In the genomic region with DNA sequence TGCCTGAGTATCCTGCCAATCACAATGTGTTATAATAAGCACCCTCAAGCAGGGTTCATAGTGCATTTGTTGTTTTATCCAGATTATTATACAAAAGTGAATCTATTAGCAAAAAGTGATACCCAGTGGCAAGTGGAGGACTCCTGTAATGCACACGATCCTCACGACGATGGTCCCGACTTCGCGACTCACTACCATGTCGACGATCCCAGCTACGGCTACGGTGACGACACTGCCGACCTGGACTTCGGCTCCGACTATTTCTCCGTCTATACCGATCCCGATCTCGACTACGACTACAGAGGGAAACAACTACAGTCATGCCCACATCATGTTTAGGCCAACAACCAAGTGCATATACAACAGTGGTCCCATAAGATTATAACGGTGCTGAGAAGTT, we compare ENCODE assay signal across 1 cellular context.
TF ChIP-seq lines count a peak whose summit lies in the region.

No MANE protein-coding gene starts in this region.

TF ChIP-seq in HepG2, 621 proteins besides CTCF, POLR2A, EP300 and RAD21:
- TF ChIP-seq ZNF768 (CRISPR knock-in tag; IDR thresholded peaks at IDR 0.05): no peak
- TF ChIP-seq KMT2A (CRISPR knock-in tag; IDR thresholded peaks at IDR 0.05): no peak
- TF ChIP-seq SIN3B (IDR thresholded peaks at IDR 0.05; ENCODE audit: low read length): no peak
- no peak for TF ChIP-seq ATF1 (CRISPR knock-in tag; IDR thresholded peaks at IDR 0.05)
- TF ChIP-seq, protein P1, sequence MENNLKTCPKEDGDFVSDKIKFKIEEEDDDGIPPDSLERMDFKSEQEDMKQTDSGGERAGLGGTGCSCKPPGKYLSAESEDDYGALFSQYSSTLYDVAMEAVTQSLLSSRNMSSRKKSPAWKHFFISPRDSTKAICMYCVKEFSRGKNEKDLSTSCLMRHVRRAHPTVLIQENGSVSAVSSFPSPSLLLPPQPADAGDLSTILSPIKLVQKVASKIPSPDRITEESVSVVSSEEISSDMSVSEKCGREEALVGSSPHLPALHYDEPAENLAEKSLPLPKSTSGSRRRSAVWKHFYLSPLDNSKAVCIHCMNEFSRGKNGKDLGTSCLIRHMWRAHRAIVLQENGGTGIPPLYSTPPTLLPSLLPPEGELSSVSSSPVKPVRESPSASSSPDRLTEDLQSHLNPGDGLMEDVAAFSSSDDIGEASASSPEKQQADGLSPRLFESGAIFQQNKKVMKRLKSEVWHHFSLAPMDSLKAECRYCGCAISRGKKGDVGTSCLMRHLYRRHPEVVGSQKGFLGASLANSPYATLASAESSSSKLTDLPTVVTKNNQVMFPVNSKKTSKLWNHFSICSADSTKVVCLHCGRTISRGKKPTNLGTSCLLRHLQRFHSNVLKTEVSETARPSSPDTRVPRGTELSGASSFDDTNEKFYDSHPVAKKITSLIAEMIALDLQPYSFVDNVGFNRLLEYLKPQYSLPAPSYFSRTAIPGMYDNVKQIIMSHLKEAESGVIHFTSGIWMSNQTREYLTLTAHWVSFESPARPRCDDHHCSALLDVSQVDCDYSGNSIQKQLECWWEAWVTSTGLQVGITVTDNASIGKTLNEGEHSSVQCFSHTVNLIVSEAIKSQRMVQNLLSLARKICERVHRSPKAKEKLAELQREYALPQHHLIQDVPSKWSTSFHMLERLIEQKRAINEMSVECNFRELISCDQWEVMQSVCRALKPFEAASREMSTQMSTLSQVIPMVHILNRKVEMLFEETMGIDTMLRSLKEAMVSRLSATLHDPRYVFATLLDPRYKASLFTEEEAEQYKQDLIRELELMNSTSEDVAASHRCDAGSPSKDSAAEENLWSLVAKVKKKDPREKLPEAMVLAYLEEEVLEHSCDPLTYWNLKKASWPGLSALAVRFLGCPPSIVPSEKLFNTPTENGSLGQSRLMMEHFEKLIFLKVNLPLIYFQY (CRISPR knock-in tag; IDR thresholded peaks at IDR 0.05; ENCODE audit: borderline replicate concordance): no peak
- TF ChIP-seq, protein P2, sequence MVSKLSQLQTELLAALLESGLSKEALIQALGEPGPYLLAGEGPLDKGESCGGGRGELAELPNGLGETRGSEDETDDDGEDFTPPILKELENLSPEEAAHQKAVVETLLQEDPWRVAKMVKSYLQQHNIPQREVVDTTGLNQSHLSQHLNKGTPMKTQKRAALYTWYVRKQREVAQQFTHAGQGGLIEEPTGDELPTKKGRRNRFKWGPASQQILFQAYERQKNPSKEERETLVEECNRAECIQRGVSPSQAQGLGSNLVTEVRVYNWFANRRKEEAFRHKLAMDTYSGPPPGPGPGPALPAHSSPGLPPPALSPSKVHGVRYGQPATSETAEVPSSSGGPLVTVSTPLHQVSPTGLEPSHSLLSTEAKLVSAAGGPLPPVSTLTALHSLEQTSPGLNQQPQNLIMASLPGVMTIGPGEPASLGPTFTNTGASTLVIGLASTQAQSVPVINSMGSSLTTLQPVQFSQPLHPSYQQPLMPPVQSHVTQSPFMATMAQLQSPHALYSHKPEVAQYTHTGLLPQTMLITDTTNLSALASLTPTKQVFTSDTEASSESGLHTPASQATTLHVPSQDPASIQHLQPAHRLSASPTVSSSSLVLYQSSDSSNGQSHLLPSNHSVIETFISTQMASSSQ (IDR thresholded peaks at IDR 0.05; ENCODE audit: low read depth): no peak
- TF ChIP-seq, protein P2 (CRISPR knock-in tag; IDR thresholded peaks at IDR 0.05; ENCODE audit: borderline replicate concordance): 0 out of 2 replicates have a peak, but pooled peaks have one; percentile 19
- TF ChIP-seq NCOA2 (CRISPR knock-in tag; IDR thresholded peaks at IDR 0.05): no peak
- 0 out of 2 replicates have a peak, but pooled peaks have one; percentile 63 for TF ChIP-seq PAX8 (CRISPR knock-in tag; IDR thresholded peaks at IDR 0.05; ENCODE audit: borderline replicate concordance)
- TF ChIP-seq, protein P3, sequence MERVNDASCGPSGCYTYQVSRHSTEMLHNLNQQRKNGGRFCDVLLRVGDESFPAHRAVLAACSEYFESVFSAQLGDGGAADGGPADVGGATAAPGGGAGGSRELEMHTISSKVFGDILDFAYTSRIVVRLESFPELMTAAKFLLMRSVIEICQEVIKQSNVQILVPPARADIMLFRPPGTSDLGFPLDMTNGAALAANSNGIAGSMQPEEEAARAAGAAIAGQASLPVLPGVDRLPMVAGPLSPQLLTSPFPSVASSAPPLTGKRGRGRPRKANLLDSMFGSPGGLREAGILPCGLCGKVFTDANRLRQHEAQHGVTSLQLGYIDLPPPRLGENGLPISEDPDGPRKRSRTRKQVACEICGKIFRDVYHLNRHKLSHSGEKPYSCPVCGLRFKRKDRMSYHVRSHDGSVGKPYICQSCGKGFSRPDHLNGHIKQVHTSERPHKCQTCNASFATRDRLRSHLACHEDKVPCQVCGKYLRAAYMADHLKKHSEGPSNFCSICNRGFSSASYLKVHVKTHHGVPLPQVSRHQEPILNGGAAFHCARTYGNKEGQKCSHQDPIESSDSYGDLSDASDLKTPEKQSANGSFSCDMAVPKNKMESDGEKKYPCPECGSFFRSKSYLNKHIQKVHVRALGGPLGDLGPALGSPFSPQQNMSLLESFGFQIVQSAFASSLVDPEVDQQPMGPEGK (CRISPR knock-in tag; IDR thresholded peaks at IDR 0.05): no peak
- TF ChIP-seq, protein P4, sequence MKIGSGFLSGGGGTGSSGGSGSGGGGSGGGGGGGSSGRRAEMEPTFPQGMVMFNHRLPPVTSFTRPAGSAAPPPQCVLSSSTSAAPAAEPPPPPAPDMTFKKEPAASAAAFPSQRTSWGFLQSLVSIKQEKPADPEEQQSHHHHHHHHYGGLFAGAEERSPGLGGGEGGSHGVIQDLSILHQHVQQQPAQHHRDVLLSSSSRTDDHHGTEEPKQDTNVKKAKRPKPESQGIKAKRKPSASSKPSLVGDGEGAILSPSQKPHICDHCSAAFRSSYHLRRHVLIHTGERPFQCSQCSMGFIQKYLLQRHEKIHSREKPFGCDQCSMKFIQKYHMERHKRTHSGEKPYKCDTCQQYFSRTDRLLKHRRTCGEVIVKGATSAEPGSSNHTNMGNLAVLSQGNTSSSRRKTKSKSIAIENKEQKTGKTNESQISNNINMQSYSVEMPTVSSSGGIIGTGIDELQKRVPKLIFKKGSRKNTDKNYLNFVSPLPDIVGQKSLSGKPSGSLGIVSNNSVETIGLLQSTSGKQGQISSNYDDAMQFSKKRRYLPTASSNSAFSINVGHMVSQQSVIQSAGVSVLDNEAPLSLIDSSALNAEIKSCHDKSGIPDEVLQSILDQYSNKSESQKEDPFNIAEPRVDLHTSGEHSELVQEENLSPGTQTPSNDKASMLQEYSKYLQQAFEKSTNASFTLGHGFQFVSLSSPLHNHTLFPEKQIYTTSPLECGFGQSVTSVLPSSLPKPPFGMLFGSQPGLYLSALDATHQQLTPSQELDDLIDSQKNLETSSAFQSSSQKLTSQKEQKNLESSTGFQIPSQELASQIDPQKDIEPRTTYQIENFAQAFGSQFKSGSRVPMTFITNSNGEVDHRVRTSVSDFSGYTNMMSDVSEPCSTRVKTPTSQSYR (CRISPR knock-in tag; IDR thresholded peaks at IDR 0.05; ENCODE audit: borderline replicate concordance): no peak
- no peak for TF ChIP-seq PPARG (CRISPR knock-in tag; conservative IDR thresholded peaks at IDR 0.05)
- no peak for TF ChIP-seq ZNF678 (CRISPR knock-in tag; IDR thresholded peaks at IDR 0.05)
- TF ChIP-seq ZNF670 (CRISPR knock-in tag; IDR thresholded peaks at IDR 0.05; ENCODE audit: borderline replicate concordance): no peak
- TF ChIP-seq MTA1 (CRISPR knock-in tag; IDR thresholded peaks at IDR 0.05; ENCODE audit: borderline replicate concordance): 0 out of 2 replicates have a peak, but pooled peaks have one; percentile 53
- TF ChIP-seq TOPORS (CRISPR knock-in tag; IDR thresholded peaks at IDR 0.05): no peak
- TF ChIP-seq FOXM1 (CRISPR knock-in tag; IDR thresholded peaks at IDR 0.05): no peak
- TF ChIP-seq PRPF4 (IDR thresholded peaks at IDR 0.05; ENCODE audit: low read depth, low read length, poor library complexity, severe bottlenecking): peak; percentile 19
- peak; percentile 6; the same call in 1 of the 2 replicates for TF ChIP-seq ZMYM3 (CRISPR knock-in tag; IDR thresholded peaks at IDR 0.05)
- TF ChIP-seq SRSF9 (IDR thresholded peaks at IDR 0.05; ENCODE audit: borderline replicate concordance, insufficient read depth, low read depth, low read length, poor library complexity, severe bottlenecking): no peak
- TF ChIP-seq, protein P5, sequence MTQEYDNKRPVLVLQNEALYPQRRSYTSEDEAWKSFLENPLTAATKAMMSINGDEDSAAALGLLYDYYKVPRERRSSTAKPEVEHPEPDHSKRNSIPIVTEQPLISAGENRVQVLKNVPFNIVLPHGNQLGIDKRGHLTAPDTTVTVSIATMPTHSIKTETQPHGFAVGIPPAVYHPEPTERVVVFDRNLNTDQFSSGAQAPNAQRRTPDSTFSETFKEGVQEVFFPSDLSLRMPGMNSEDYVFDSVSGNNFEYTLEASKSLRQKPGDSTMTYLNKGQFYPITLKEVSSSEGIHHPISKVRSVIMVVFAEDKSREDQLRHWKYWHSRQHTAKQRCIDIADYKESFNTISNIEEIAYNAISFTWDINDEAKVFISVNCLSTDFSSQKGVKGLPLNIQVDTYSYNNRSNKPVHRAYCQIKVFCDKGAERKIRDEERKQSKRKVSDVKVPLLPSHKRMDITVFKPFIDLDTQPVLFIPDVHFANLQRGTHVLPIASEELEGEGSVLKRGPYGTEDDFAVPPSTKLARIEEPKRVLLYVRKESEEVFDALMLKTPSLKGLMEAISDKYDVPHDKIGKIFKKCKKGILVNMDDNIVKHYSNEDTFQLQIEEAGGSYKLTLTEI (CRISPR knock-in tag; conservative IDR thresholded peaks at IDR 0.05): no peak
- no peak for TF ChIP-seq GATAD1 (CRISPR knock-in tag; IDR thresholded peaks at IDR 0.05)
- TF ChIP-seq ZNF251 (CRISPR knock-in tag; IDR thresholded peaks at IDR 0.05): no peak
- no peak for TF ChIP-seq CHD2 (IDR thresholded peaks at IDR 0.05; ENCODE audit: low read depth, low read length)
- no peak for TF ChIP-seq HOXA3 (CRISPR knock-in tag; IDR thresholded peaks at IDR 0.05)
- TF ChIP-seq, protein P6, sequence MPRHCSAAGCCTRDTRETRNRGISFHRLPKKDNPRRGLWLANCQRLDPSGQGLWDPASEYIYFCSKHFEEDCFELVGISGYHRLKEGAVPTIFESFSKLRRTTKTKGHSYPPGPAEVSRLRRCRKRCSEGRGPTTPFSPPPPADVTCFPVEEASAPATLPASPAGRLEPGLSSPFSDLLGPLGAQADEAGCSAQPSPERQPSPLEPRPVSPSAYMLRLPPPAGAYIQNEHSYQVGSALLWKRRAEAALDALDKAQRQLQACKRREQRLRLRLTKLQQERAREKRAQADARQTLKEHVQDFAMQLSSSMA (CRISPR knock-in tag; IDR thresholded peaks at IDR 0.05): no peak
- TF ChIP-seq ZNF205 (CRISPR knock-in tag; IDR thresholded peaks at IDR 0.05): no peak
- TF ChIP-seq KLF12 (CRISPR knock-in tag; IDR thresholded peaks at IDR 0.05; ENCODE audit: borderline replicate concordance): no peak
- no peak for TF ChIP-seq MTA3 (CRISPR knock-in tag; IDR thresholded peaks at IDR 0.05)
- TF ChIP-seq, protein P7, sequence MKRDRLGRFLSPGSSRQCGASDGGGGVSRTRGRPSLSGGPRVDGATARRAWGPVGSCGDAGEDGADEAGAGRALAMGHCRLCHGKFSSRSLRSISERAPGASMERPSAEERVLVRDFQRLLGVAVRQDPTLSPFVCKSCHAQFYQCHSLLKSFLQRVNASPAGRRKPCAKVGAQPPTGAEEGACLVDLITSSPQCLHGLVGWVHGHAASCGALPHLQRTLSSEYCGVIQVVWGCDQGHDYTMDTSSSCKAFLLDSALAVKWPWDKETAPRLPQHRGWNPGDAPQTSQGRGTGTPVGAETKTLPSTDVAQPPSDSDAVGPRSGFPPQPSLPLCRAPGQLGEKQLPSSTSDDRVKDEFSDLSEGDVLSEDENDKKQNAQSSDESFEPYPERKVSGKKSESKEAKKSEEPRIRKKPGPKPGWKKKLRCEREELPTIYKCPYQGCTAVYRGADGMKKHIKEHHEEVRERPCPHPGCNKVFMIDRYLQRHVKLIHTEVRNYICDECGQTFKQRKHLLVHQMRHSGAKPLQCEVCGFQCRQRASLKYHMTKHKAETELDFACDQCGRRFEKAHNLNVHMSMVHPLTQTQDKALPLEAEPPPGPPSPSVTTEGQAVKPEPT (CRISPR knock-in tag; IDR thresholded peaks at IDR 0.05; ENCODE audit: low read depth): 0 out of 2 replicates have a peak, but pooled peaks have one; percentile 37
- TF ChIP-seq HIVEP1 (CRISPR knock-in tag; IDR thresholded peaks at IDR 0.05): no peak
- TF ChIP-seq ISL2 (CRISPR knock-in tag; IDR thresholded peaks at IDR 0.05): no peak
